1 cellular context compared by ENCODE assay signal in genomic region chr3:185717627-185718330, GRCh38.
TF ChIP-seq lines count a peak whose summit lies in the region.

No MANE protein-coding gene starts in this region.

TF ChIP-seq in A549, 52 proteins besides CTCF, POLR2A, EP300 and RAD21 (continued from another document):
- TF ChIP-seq, protein P1, sequence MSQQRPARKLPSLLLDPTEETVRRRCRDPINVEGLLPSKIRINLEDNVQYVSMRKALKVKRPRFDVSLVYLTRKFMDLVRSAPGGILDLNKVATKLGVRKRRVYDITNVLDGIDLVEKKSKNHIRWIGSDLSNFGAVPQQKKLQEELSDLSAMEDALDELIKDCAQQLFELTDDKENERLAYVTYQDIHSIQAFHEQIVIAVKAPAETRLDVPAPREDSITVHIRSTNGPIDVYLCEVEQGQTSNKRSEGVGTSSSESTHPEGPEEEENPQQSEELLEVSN (IDR thresholded peaks at IDR 0.05; ENCODE audit: borderline replicate concordance, low read depth), result no peak
- no peak for TF ChIP-seq SMC3 (IDR thresholded peaks at IDR 0.05)
- TF ChIP-seq TP53 (CRISPR knock-in tag; IDR thresholded peaks at IDR 0.05), result no peak
- TF ChIP-seq RARB (CRISPR knock-in tag; IDR thresholded peaks at IDR 0.05), result no peak
- no peak for TF ChIP-seq ZSCAN20 (CRISPR knock-in tag; IDR thresholded peaks at IDR 0.05)
- TF ChIP-seq ZNF302 (CRISPR knock-in tag; IDR thresholded peaks at IDR 0.05), result no peak
- no peak for TF ChIP-seq HOXA7 (CRISPR knock-in tag; IDR thresholded peaks at IDR 0.05)
- no peak for TF ChIP-seq ZC3H11A (IDR thresholded peaks at IDR 0.05)
- no peak for TF ChIP-seq CEBPB (IDR thresholded peaks at IDR 0.05)
- TF ChIP-seq SREBF2 (IDR thresholded peaks at IDR 0.05), result no peak
